ENCODE assay signal across 19 cellular contexts in genomic region chr13:94369862-94370491, GRCh38.
DNase-seq lines count a peak whose midpoint lies in the region; ATAC-seq and TF ChIP-seq lines count a peak whose summit lies in the region.
"Had no signal": no experiment of that assay in that cellular context is flagged by ENCODE, and none has a peak within 500 bp of the region (broad histone marks: within the 10 kb centered on the region; RNA-seq: fewer than 3 reads in every experiment).

No MANE protein-coding gene starts in this region.

- DNase-seq in NCI-H2171 treated with DMSO at 0.1 percent for 48 hours (lab: John Stamatoyannopoulos, UW) = peak; percentile 18
- DNase-seq in NCI-H2171 (lab: John Stamatoyannopoulos, UW) = no peak
- DNase-seq in body of pancreas = peak in 2 of 4 donors; percentile 18 to 48
- peak; percentile 58 for DNase-seq in left kidney (ENCODE audit: low read depth, low spot score)
- peak; percentile 4 to 18 for DNase-seq in gastrocnemius medialis
- no peak for DNase-seq in OCI-M2 (lab: John Stamatoyannopoulos, UW; ENCODE audit: unreplicated experiment)
- DNase-seq in NCI-H2107 (lab: John Stamatoyannopoulos, UW) = no peak
- no peak for DNase-seq in activated naive CD4-positive, alpha-beta T cell (lab: John Stamatoyannopoulos, UW)
- DNase-seq: activated B cell treated with CpG ODN at 0.5 μM for 24 hours; activated gamma-delta T cell; aorta; CD8-positive, alpha-beta T cell; H7; NCI-H2029 treated with DMSO at 0.1 percent for 48 hours; NK-92 treated with Interleukin-12 subunit alpha and Interleukin-12 subunit beta, amount 100 ng/mL, for 24 hours; occipital lobe; spleen; stimulated activated naive B cell treated with anti-CD40 and anti-IgM and Interleukin-4, amounts not matched to agents 10 μg/mL and 1 μg/mL and 100 μg/mL, for 72 hours; T-helper 1 cell had no signal

- intact Hi-C loops in body of pancreas (cut with DNase I) = no loop called here
- intact Hi-C loops in gastrocnemius medialis (cut with DNase I; ENCODE audit: low total_unique reads) = no loop called here

- no peaks in the 10 kb centered on the region for H3K9me3 ChIP-seq in body of pancreas
- H3K9me3 ChIP-seq in gastrocnemius medialis = no peaks in the 10 kb centered on the region
- H3K9me3 ChIP-seq: spleen had no signal

- WGBS in body of pancreas, 2 donors = 19% methylated on average over 3 of the region's 3 CpGs

- no peak overlapping the region for H3K4me3 ChIP-seq in body of pancreas
- no peak overlapping the region for H3K4me3 ChIP-seq in gastrocnemius medialis
- H3K4me3 ChIP-seq: spleen had no signal

- peaks cover 11% of the 10 kb centered on the region for H3K4me1 ChIP-seq in body of pancreas
- no peaks in the 10 kb centered on the region for H3K4me1 ChIP-seq in gastrocnemius medialis
- H3K4me1 ChIP-seq: spleen had no signal

- TF ChIP-seq POLR2A in body of pancreas (IDR thresholded peaks at IDR 0.05) (no peak), gastrocnemius medialis (IDR thresholded peaks at IDR 0.05) (no peak)

- H3K27me3 ChIP-seq in body of pancreas = no peaks in the 10 kb centered on the region
- H3K27me3 ChIP-seq in gastrocnemius medialis = no peaks in the 10 kb centered on the region
- H3K27me3 ChIP-seq: spleen had no signal

- TF ChIP-seq CTCF in body of pancreas (IDR thresholded peaks at IDR 0.05) (no peak), gastrocnemius medialis (IDR thresholded peaks at IDR 0.05 in 4 of 5, conservative IDR thresholded peaks at IDR 0.05 in 1 of 5) (no peak)

- ATAC-seq in body of pancreas (peak; percentile 65), gastrocnemius medialis (peak in 1 of 2 donors; percentile 62)
- ATAC-seq: CD8-positive, alpha-beta T cell; stimulated activated naive B cell treated with anti-CD40 and anti-IgM and Interleukin-4, amounts not matched to agents 10 μg/mL and 1 μg/mL and 100 μg/mL, for 72 hours had no signal

- H3K27ac ChIP-seq in body of pancreas = no peak overlapping the region
- H3K27ac ChIP-seq in gastrocnemius medialis = no peak overlapping the region
- H3K27ac ChIP-seq: spleen had no signal

- no peaks in the 10 kb centered on the region for H3K36me3 ChIP-seq in body of pancreas (replicated peaks in 1 of 2; ENCODE audit: insufficient read depth in 1 of 2, low read depth in 2 of 2)
- H3K36me3 ChIP-seq in gastrocnemius medialis = no peaks in the 10 kb centered on the region
- H3K36me3 ChIP-seq: spleen had no signal

- in situ Hi-C loops in gastrocnemius medialis (cut with MboI; ENCODE audit: low sequenced_read_pairs in 4 of 4) = loop anchor here in 1 of 4 donors (25.0 kb wide), 1 partner anchor 1133 kb away; the partner anchor contains the start of gene GPC6

Comparison
In these comparisons a context has a peak if more than half of its experiments do, and no peak if none do; other contexts are left out.
1. DNase-seq: peak in NCI-H2171 treated with DMSO at 0.1 percent for 48 hours (single experiment), left kidney (single experiment) and gastrocnemius medialis (2 of 2); none in NCI-H2171 (single experiment), OCI-M2 (single experiment), NCI-H2107 (single experiment) and activated naive CD4-positive, alpha-beta T cell (0 of 4).